In the genomic region with DNA sequence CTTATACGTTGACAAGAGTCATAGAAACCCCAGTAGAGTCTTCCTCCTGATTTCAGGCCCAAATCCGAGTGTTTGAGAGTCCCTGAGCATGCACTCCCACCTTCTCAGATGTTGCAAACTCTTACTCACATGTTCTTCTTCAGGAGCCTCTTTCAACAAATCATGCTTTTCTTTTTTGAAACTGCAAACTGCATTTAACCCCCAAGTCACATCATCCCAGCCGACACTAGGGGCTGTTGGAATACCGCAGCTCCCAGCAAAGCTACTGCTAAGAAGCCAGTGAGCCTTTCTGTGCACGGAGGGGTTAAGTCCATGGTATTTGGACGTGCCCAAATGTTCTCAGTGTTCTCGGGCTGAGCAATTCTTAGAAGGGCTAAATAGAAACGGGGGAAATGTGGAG, we compare ENCODE assay signal across 11 cellular contexts.
A peak's percentile ranks its signal among the peaks of the same experiment; 100 is the strongest.
DNase-seq lines count a peak whose midpoint lies in the region; ATAC-seq and TF ChIP-seq lines count a peak whose summit lies in the region.
"Had no signal": no experiment of that assay in that cellular context is flagged by ENCODE, and none has a peak within 500 bp of the region (broad histone marks: within the 10 kb centered on the region; RNA-seq: fewer than 3 reads in every experiment).

No MANE protein-coding gene starts in this region.

- H3K4me1 Mint-ChIP-seq in osteocyte (ENCODE audit: unreplicated experiment) = peaks cover 37% of the 10 kb centered on the region
- H3K4me1 Mint-ChIP-seq in activated T-helper 1 cell treated with anti-CD3 and anti-CD28 coated beads, Interleukin-12 subunit alpha, Interleukin-12 subunit beta, Interleukin-2, Interleukin-4 antibody, amounts not matched to agents 30 ng/mL and 10 ng/mL and 1 ng/mL, durations not matched to agents 14 hours and 24 hours and 36 hours (ENCODE audit: low read depth) = no peaks in the 10 kb centered on the region
- no peaks in the 10 kb centered on the region for H3K4me1 Mint-ChIP-seq in activated CD4-positive, alpha-beta memory T cell treated with anti-CD3 and anti-CD28 coated beads, Interleukin-2, amount 10 ng/mL, durations not matched to agents 7 days and 5 days

- CTCF ChIA-PET in AG04450 (lab: Charles Lee) = no interaction called here
- CTCF ChIA-PET in activated CD4-positive, alpha-beta memory T cell treated with anti-CD3 and anti-CD28 coated beads, Interleukin-2, amount 10 ng/mL, durations not matched to agents 7 days and 5 days (lab: Charles Lee) = no interaction called here

- H3K4me1 ChIP-seq in adrenal gland (replicated peaks in 1 of 2) (no peaks in the 10 kb centered on the region), heart left ventricle (peaks cover 0 to 63% (median 32%) of the 10 kb centered on the region in 12 donors)
- H3K4me1 ChIP-seq: spleen had no signal

- peaks cover 10% of the 10 kb centered on the region for H3K27me3 Mint-ChIP-seq in osteocyte (ENCODE audit: unreplicated experiment)
- H3K27me3 Mint-ChIP-seq in activated T-helper 1 cell treated with anti-CD3 and anti-CD28 coated beads, Interleukin-12 subunit alpha, Interleukin-12 subunit beta, Interleukin-2, Interleukin-4 antibody, amounts not matched to agents 30 ng/mL and 10 ng/mL and 1 ng/mL, durations not matched to agents 14 hours and 24 hours and 36 hours (ENCODE audit: insufficient read depth) = no peaks in the 10 kb centered on the region
- H3K27me3 Mint-ChIP-seq in activated CD4-positive, alpha-beta memory T cell treated with anti-CD3 and anti-CD28 coated beads, Interleukin-2, amount 10 ng/mL, durations not matched to agents 7 days and 5 days = no peaks in the 10 kb centered on the region

- TF ChIP-seq CTCF in AG04450 (IDR thresholded peaks at IDR 0.05; ENCODE audit: low read depth, low read length) (peak; percentile 31; the same call in 1 of the 2 replicates), adrenal gland (IDR thresholded peaks at IDR 0.05) (no peak), heart left ventricle (IDR thresholded peaks at IDR 0.05) (peak in 4 of 12 donors; percentile 9 to 34 (median 32)), osteocyte (IDR thresholded peaks at IDR 0.05) (peak; percentile 25)

- H3K36me3 ChIP-seq in adrenal gland (replicated peaks in 1 of 2) (no peaks in the 10 kb centered on the region), heart left ventricle (no peaks in the 10 kb centered on the region)
- H3K36me3 ChIP-seq: spleen had no signal

- POLR2A ChIA-PET in AG04450 (lab: Yijun Ruan, JAX) = no interaction called here
- POLR2A ChIA-PET in activated CD4-positive, alpha-beta memory T cell treated with anti-CD3 and anti-CD28 coated beads, Interleukin-2, amount 10 ng/mL, durations not matched to agents 7 days and 5 days (lab: Charles Lee) = no interaction called here

- H3K9me3 ChIP-seq in AG04450 (ENCODE audit: control insufficient read depth, insufficient read depth, low read length) = no peaks in the 10 kb centered on the region
- H3K9me3 ChIP-seq in adrenal gland (replicated peaks in 1 of 3) = no peaks in the 10 kb centered on the region
- no peaks in the 10 kb centered on the region for H3K9me3 ChIP-seq in heart left ventricle
- H3K9me3 ChIP-seq: spleen had no signal

- no peaks in the 10 kb centered on the region for H3K36me3 Mint-ChIP-seq in osteocyte (ENCODE audit: unreplicated experiment)
- no peaks in the 10 kb centered on the region for H3K36me3 Mint-ChIP-seq in activated T-helper 1 cell treated with anti-CD3 and anti-CD28 coated beads, Interleukin-12 subunit alpha, Interleukin-12 subunit beta, Interleukin-2, Interleukin-4 antibody, amounts not matched to agents 30 ng/mL and 10 ng/mL and 1 ng/mL, durations not matched to agents 14 hours and 24 hours and 36 hours (ENCODE audit: low read depth)
- H3K36me3 Mint-ChIP-seq in activated CD4-positive, alpha-beta memory T cell treated with anti-CD3 and anti-CD28 coated beads, Interleukin-2, amount 10 ng/mL, durations not matched to agents 7 days and 5 days (ENCODE audit: low read depth) = no peaks in the 10 kb centered on the region

- H3K4me3 ChIP-seq in AG04450 (ENCODE audit: low read depth, low read length) = no peak overlapping the region
- no peak overlapping the region for H3K4me3 ChIP-seq in adrenal gland
- H3K4me3 ChIP-seq in heart left ventricle = peak overlapping the region in 11 of 12 donors; percentile 23 to 52 (median 40)
- H3K4me3 ChIP-seq: spleen had no signal

- ATAC-seq in heart left ventricle (peak; percentile 85 to 89 (median 87)), HG03280 (IDR thresholded peaks at IDR 0.05; ENCODE audit: unreplicated experiment) (no peak)

- intact Hi-C loops in adrenal gland (cut with DNase I) (no loop called here), heart left ventricle (cut with DNase I) (loop anchor here in 7 of 10 donors (2.0 to 10.0 kb wide), 11 partner anchors 54 to 476 kb away; a partner anchor contains a TSS)
- intact Hi-C loops in activated T-helper 1 cell treated with anti-CD3 and anti-CD28 coated beads, Interleukin-12 subunit alpha, Interleukin-12 subunit beta, Interleukin-2, Interleukin-4 antibody, amounts not matched to agents 30 ng/mL and 10 ng/mL and 1 ng/mL, durations not matched to agents 14 hours and 24 hours and 36 hours (cut with micrococcal nuclease) = no loop called here

- H3K27ac ChIP-seq in AG04450 (ENCODE audit: low read depth, low read length) = no peak overlapping the region
- peak overlapping the region in 3 of 5 donors; percentile 14 to 76 (median 52) for H3K27ac ChIP-seq in adrenal gland
- peak overlapping the region; percentile 82 to 92 (median 86) for H3K27ac ChIP-seq in heart left ventricle

- WGBS in adrenal gland, 4 donors = 62 to 69% (median 64%) methylated on average over 8 of the region's 8 CpGs
- WGBS in heart left ventricle, 4 donors = 14 to 23% (median 17%) methylated on average over 8 of the region's 8 CpGs

- peak overlapping the region; percentile 22 for H3K4me3 Mint-ChIP-seq in osteocyte (ENCODE audit: unreplicated experiment)
- H3K4me3 Mint-ChIP-seq in activated T-helper 1 cell treated with anti-CD3 and anti-CD28 coated beads, Interleukin-12 subunit alpha, Interleukin-12 subunit beta, Interleukin-2, Interleukin-4 antibody, amounts not matched to agents 30 ng/mL and 10 ng/mL and 1 ng/mL, durations not matched to agents 14 hours and 24 hours and 36 hours = no peak overlapping the region
- H3K4me3 Mint-ChIP-seq in activated CD4-positive, alpha-beta memory T cell treated with anti-CD3 and anti-CD28 coated beads, Interleukin-2, amount 10 ng/mL, durations not matched to agents 7 days and 5 days = no peak overlapping the region

- DNase-seq in AG04450 (ENCODE audit: low read depth, low spot score) (peak; percentile 3), adrenal gland (peak in 3 of 7 donors; percentile 1 to 16 (median 14)), heart left ventricle (peak in 4 of 5 donors; percentile 53 to 64 (median 57)), osteocyte (ENCODE audit: extremely low spot score, unreplicated experiment) (no peak), NCI-H187 treated with DMSO at 0.1 percent for 48 hours (lab: John Stamatoyannopoulos, UW) (no peak)
- no peak for DNase-seq in activated T-helper 1 cell treated with anti-CD3 and anti-CD28 coated beads, Interleukin-12 subunit alpha, Interleukin-12 subunit beta, Interleukin-2, Interleukin-4 antibody, amounts not matched to agents 30 ng/mL and 10 ng/mL and 1 ng/mL, durations not matched to agents 14 hours and 24 hours and 36 hours (ENCODE audit: low spot score)
- DNase-seq in activated CD4-positive, alpha-beta memory T cell treated with anti-CD3 and anti-CD28 coated beads, Interleukin-2, amount 10 ng/mL, durations not matched to agents 7 days and 5 days = no peak
- DNase-seq: activated CD4-positive, alpha-beta T cell treated with anti-CD3 and anti-CD28 coated beads, Interleukin-2, amount 50 U/mL, for 4 hours; cortex of kidney; spleen had no signal

- TF ChIP-seq POLR2A in adrenal gland (IDR thresholded peaks at IDR 0.05) (no peak), heart left ventricle (IDR thresholded peaks at IDR 0.05) (no peak)

- H3K27ac Mint-ChIP-seq in osteocyte (ENCODE audit: unreplicated experiment) = peak overlapping the region; percentile 86
- no peak overlapping the region for H3K27ac Mint-ChIP-seq in activated T-helper 1 cell treated with anti-CD3 and anti-CD28 coated beads, Interleukin-12 subunit alpha, Interleukin-12 subunit beta, Interleukin-2, Interleukin-4 antibody, amounts not matched to agents 30 ng/mL and 10 ng/mL and 1 ng/mL, durations not matched to agents 14 hours and 24 hours and 36 hours
- H3K27ac Mint-ChIP-seq in activated CD4-positive, alpha-beta memory T cell treated with anti-CD3 and anti-CD28 coated beads, Interleukin-2, amount 10 ng/mL, durations not matched to agents 7 days and 5 days = no peak overlapping the region

- peaks cover 10% of the 10 kb centered on the region for H3K27me3 ChIP-seq in AG04450 (ENCODE audit: control insufficient read depth, insufficient read depth, low read length)
- no peaks in the 10 kb centered on the region for H3K27me3 ChIP-seq in adrenal gland
- H3K27me3 ChIP-seq in heart left ventricle = no peaks in the 10 kb centered on the region
- H3K27me3 ChIP-seq: spleen had no signal

- no peaks in the 10 kb centered on the region for H3K9me3 Mint-ChIP-seq in osteocyte (ENCODE audit: unreplicated experiment)
- H3K9me3 Mint-ChIP-seq in activated T-helper 1 cell treated with anti-CD3 and anti-CD28 coated beads, Interleukin-12 subunit alpha, Interleukin-12 subunit beta, Interleukin-2, Interleukin-4 antibody, amounts not matched to agents 30 ng/mL and 10 ng/mL and 1 ng/mL, durations not matched to agents 14 hours and 24 hours and 36 hours = no peaks in the 10 kb centered on the region
- peaks cover 3% of the 10 kb centered on the region for H3K9me3 Mint-ChIP-seq in activated CD4-positive, alpha-beta memory T cell treated with anti-CD3 and anti-CD28 coated beads, Interleukin-2, amount 10 ng/mL, durations not matched to agents 7 days and 5 days

Comparison
In these comparisons a context has a peak if more than half of its experiments do, and no peak if none do; other contexts are left out.
1. DNase-seq: peak in AG04450 (single experiment) and heart left ventricle (4 of 5); none in osteocyte (single experiment), activated T-helper 1 cell treated with anti-CD3 and anti-CD28 coated beads, Interleukin-12 subunit alpha, Interleukin-12 subunit beta, Interleukin-2, Interleukin-4 antibody, amounts not matched to agents 30 ng/mL and 10 ng/mL and 1 ng/mL, durations not matched to agents 14 hours and 24 hours and 36 hours (single experiment), NCI-H187 treated with DMSO at 0.1 percent for 48 hours (single experiment) and activated CD4-positive, alpha-beta memory T cell treated with anti-CD3 and anti-CD28 coated beads, Interleukin-2, amount 10 ng/mL, durations not matched to agents 7 days and 5 days (single experiment).
2. H3K4me3 ChIP-seq: peak in heart left ventricle (11 of 12); none in AG04450 (single experiment) and adrenal gland (0 of 4).
3. CTCF ChIP-seq: peak in AG04450 (single experiment) and osteocyte (single experiment); none in adrenal gland (0 of 6).
4. intact Hi-C loops: an anchor here in heart left ventricle (2.0 to 10.0 kb wide); none called in adrenal gland and activated T-helper 1 cell treated with anti-CD3 and anti-CD28 coated beads, Interleukin-12 subunit alpha, Interleukin-12 subunit beta, Interleukin-2, Interleukin-4 antibody, amounts not matched to agents 30 ng/mL and 10 ng/mL and 1 ng/mL, durations not matched to agents 14 hours and 24 hours and 36 hours.